Comparison of ENCODE assay signal across 10 cellular contexts in genomic region chr19:49870309-49870901, GRCh38. TPM values are rescaled to one million over a fixed set of nuclear protein-coding genes. Genes with fewer than 3 reads are reported as not detected.
DNase-seq lines count a peak whose midpoint lies in the region; ATAC-seq and TF ChIP-seq lines count a peak whose summit lies in the region.
"Had no signal": no experiment of that assay in that cellular context is flagged by ENCODE, and none has a peak within 500 bp of the region (broad histone marks: within the 10 kb centered on the region; RNA-seq: fewer than 3 reads in every experiment).

No MANE protein-coding gene starts in this region.

- peak overlapping the region in 4 of 8 donors; percentile 57 to 87 (median 80) for H3K4me3 Mint-ChIP-seq in CD4-positive, alpha-beta memory T cell
- H3K4me3 Mint-ChIP-seq: central memory CD8-positive, alpha-beta T cell had no signal

- H3K79me2 ChIP-seq in OCI-LY3 (ENCODE audit: low read length) (peaks cover 26% of the 10 kb centered on the region), osteoblast (ENCODE audit: insufficient read depth, low read length) (peaks cover 60% of the 10 kb centered on the region)

- H3K27ac ChIP-seq in CD4-positive, alpha-beta memory T cell (ENCODE audit: low read depth, low read length) = peak overlapping the region; percentile 66
- H3K27ac ChIP-seq in OCI-LY3 (ENCODE audit: low read length) = no peak overlapping the region
- peak overlapping the region; percentile 84 to 91 for H3K27ac ChIP-seq in esophagus (ENCODE audit: low read depth in 2 of 2, low read length in 1 of 2)
- H3K27ac ChIP-seq in osteoblast (ENCODE audit: low read depth, low read length) = peak overlapping the region; percentile 59

- ATAC-seq in GM18498 (IDR thresholded peaks at IDR 0.05; ENCODE audit: unreplicated experiment) (no peak), GM18870 (IDR thresholded peaks at IDR 0.05; ENCODE audit: unreplicated experiment) (no peak)

- WGBS in esophagus, 2 donors = 71 to 72% methylated on average over 15 of the region's 15 CpGs

- no peaks in the 10 kb centered on the region for H3K27me3 ChIP-seq in CD4-positive, alpha-beta memory T cell (ENCODE audit: insufficient read depth, low read length)
- H3K27me3 ChIP-seq in OCI-LY3 (ENCODE audit: low read depth, low read length) (no peaks in the 10 kb centered on the region), esophagus (ENCODE audit: control insufficient read depth in 1 of 2, insufficient read depth in 2 of 2, low read length in 2 of 2) (no peaks in the 10 kb centered on the region), osteoblast (ENCODE audit: insufficient read depth, low read length) (no peaks in the 10 kb centered on the region)

- H3K36me3 ChIP-seq in CD4-positive, alpha-beta memory T cell (ENCODE audit: insufficient read depth, low read length) = no peaks in the 10 kb centered on the region
- H3K36me3 ChIP-seq in OCI-LY3 (replicated peaks; ENCODE audit: low read depth, low read length) = peaks cover 3% of the 10 kb centered on the region
- H3K36me3 ChIP-seq in esophagus (ENCODE audit: control insufficient read depth in 2 of 2, insufficient read depth in 2 of 2, low read length in 1 of 2) = peaks cover 7 to 9% of the 10 kb centered on the region in 2 donors
- H3K36me3 ChIP-seq in osteoblast (ENCODE audit: insufficient read depth, low read length) = peaks cover 13% of the 10 kb centered on the region

- no peak for TF ChIP-seq CTCF in OCI-LY3 (IDR thresholded peaks at IDR 0.05; ENCODE audit: low read depth, low read length)
- TF ChIP-seq CTCF in osteoblast (IDR thresholded peaks at IDR 0.05; ENCODE audit: extremely low read depth, low read depth, low read length) = no peak

- peaks cover 0 to 13% of the 10 kb centered on the region in 2 donors for H3K36me3 Mint-ChIP-seq in CD4-positive, alpha-beta memory T cell

- H3K9me3 ChIP-seq in CD4-positive, alpha-beta memory T cell (ENCODE audit: control insufficient read depth in 1 of 2, low read length in 2 of 2) = no peaks in the 10 kb centered on the region
- H3K9me3 ChIP-seq in OCI-LY3 (ENCODE audit: insufficient read depth, low read length) = no peaks in the 10 kb centered on the region
- H3K9me3 ChIP-seq in esophagus (ENCODE audit: control insufficient read depth in 2 of 2, insufficient read depth in 1 of 2, low read depth in 1 of 2, low read length in 1 of 2) = no peaks in the 10 kb centered on the region
- H3K9me3 ChIP-seq in osteoblast (ENCODE audit: low read depth, low read length) = no peaks in the 10 kb centered on the region

- CTCF ChIA-PET in CD4-positive, alpha-beta memory T cell (lab: Charles Lee; ENCODE audit: partially characterized antibody) = interaction anchor here (2.8 kb wide), 1 partner anchor 153 kb away, joined by 10 read pairs; no protein-coding TSS in a partner anchor

- no peaks in the 10 kb centered on the region for H3K27me3 Mint-ChIP-seq in CD4-positive, alpha-beta memory T cell
- H3K27me3 Mint-ChIP-seq: central memory CD8-positive, alpha-beta T cell had no signal

- no peak for DNase-seq in CD4-positive, alpha-beta memory T cell
- no peak for DNase-seq in osteoblast (ENCODE audit: insufficient read length, low spot score, missing footprints)
- DNase-seq in NCI-H146 (lab: John Stamatoyannopoulos, UW) = no peak
- no peak for DNase-seq in retina
- DNase-seq: NCI-H446 treated with DMSO at 0.1 percent for 48 hours had no signal

- H3K4me1 Mint-ChIP-seq in CD4-positive, alpha-beta memory T cell = peaks cover 20 to 39% (median 26%) of the 10 kb centered on the region in 4 donors

- H3K27ac Mint-ChIP-seq in CD4-positive, alpha-beta memory T cell = peak overlapping the region in 5 of 7 donors; percentile 88 to 94 (median 92)

- intact Hi-C loops in CD4-positive, alpha-beta memory T cell (cut with micrococcal nuclease) = no loop called here

- H3K4me3 ChIP-seq in CD4-positive, alpha-beta memory T cell (ENCODE audit: low read length in 2 of 2) = peak overlapping the region; percentile 11 to 70
- peak overlapping the region; percentile 61 for H3K4me3 ChIP-seq in OCI-LY3 (ENCODE audit: low read length)
- H3K4me3 ChIP-seq in esophagus (ENCODE audit: low read depth in 1 of 2, low read length in 2 of 2) = peak overlapping the region; percentile 38 to 48
- peak overlapping the region; percentile 74 for H3K4me3 ChIP-seq in osteoblast (ENCODE audit: insufficient read depth, low read length)

- H3K9ac ChIP-seq in OCI-LY3 (ENCODE audit: low read length) = peak overlapping the region; percentile 26; the same call in 1 of the 2 replicates

- peaks cover 0 to 3% (median 0%) of the 10 kb centered on the region in 8 donors for H3K9me3 Mint-ChIP-seq in CD4-positive, alpha-beta memory T cell
- H3K9me3 Mint-ChIP-seq: central memory CD8-positive, alpha-beta T cell had no signal

- H3K4me2 ChIP-seq in OCI-LY3 (ENCODE audit: low read length) (peak overlapping the region; percentile 43), osteoblast (ENCODE audit: insufficient read depth, low read length) (peak overlapping the region; percentile 87)

- H3K4me1 ChIP-seq in CD4-positive, alpha-beta memory T cell (ENCODE audit: insufficient read depth, low read length) = peaks cover 54% of the 10 kb centered on the region
- H3K4me1 ChIP-seq in OCI-LY3 (ENCODE audit: low read length) (peaks cover 11% of the 10 kb centered on the region), esophagus (ENCODE audit: control insufficient read depth in 2 of 2, insufficient read depth in 2 of 2, low read length in 1 of 2) (peaks cover 2 to 15% of the 10 kb centered on the region in 2 donors), osteoblast (ENCODE audit: insufficient read depth, low read length) (peaks cover 39% of the 10 kb centered on the region)

- POLR2A ChIA-PET in CD4-positive, alpha-beta memory T cell (lab: Charles Lee; ENCODE audit: partially characterized antibody) = interaction anchor here (1.0 to 9.1 kb wide), 6 partner anchors 17 to 230 kb away, joined by 3 to 173 read pairs (median 9); partner anchors contain the start of genes ATF5, MED25, NUP62 and PTOV1

- no peak overlapping the region for H2AFZ ChIP-seq in OCI-LY3 (ENCODE audit: low read depth, low read length)
- peak overlapping the region; percentile 50 for H2AFZ ChIP-seq in osteoblast (ENCODE audit: low read length)

- H4K20me1 ChIP-seq in OCI-LY3 (ENCODE audit: insufficient read depth, low read length) (no peaks in the 10 kb centered on the region), osteoblast (ENCODE audit: insufficient read depth, low read length) (peaks cover 7% of the 10 kb centered on the region)

RNA-seq across cellular contexts. Expression of gene PNKP, which starts 3.0 kb away (rescaled TPM):
- total RNA-seq in CD4-positive, alpha-beta memory T cell = 100 to 1,000 TPM; 171 to 192 TPM
- 10 to 100 TPM; 28.9 to 33.9 TPM for polyA plus RNA-seq in CD4-positive, alpha-beta memory T cell
- polyA plus RNA-seq in esophagus = 10 to 100 TPM; 27.5 to 65.1 TPM
- total RNA-seq in osteoblast = 42.1 and 43.8 TPM in 2 replicates

RNA-seq across cellular contexts. Expression of gene AKT1S1, which starts 6.8 kb away (rescaled TPM):
- total RNA-seq in CD4-positive, alpha-beta memory T cell = 10 to 100 TPM; 19.7 to 20.2 TPM
- polyA plus RNA-seq in CD4-positive, alpha-beta memory T cell = 1 to 10 TPM; 2.5 to 4.8 TPM
- 10 to 100 TPM; 33.8 to 46.9 TPM for polyA plus RNA-seq in esophagus
- 13.3 and 13.4 TPM in 2 replicates for total RNA-seq in osteoblast

RNA-seq across cellular contexts. Expression of gene TBC1D17, which starts 7.1 kb away (rescaled TPM):
- 100 to 1,000 TPM; 101 TPM for total RNA-seq in CD4-positive, alpha-beta memory T cell
- 10 to 100 TPM in 1 of 2 donors, 1 to 10 TPM in 1; 6.0 to 14.9 TPM for polyA plus RNA-seq in CD4-positive, alpha-beta memory T cell
- 10 to 100 TPM; 21.8 to 32.6 TPM for polyA plus RNA-seq in esophagus
- total RNA-seq in osteoblast = 21.4 and 26.5 TPM in 2 replicates

RNA-seq across cellular contexts. Expression of gene PTOV1, which starts 19.4 kb away (rescaled TPM):
- 100 to 1,000 TPM; 150 to 156 TPM for total RNA-seq in CD4-positive, alpha-beta memory T cell
- polyA plus RNA-seq in CD4-positive, alpha-beta memory T cell = 10 to 100 TPM; 40.7 to 57.9 TPM
- 10 to 100 TPM; 59.1 to 92.8 TPM for polyA plus RNA-seq in esophagus
- total RNA-seq in osteoblast = 39.4 and 43.3 TPM in 2 replicates

RNA-seq across cellular contexts. Expression of gene IL4I1, which starts 26.3 kb away (rescaled TPM):
- total RNA-seq in CD4-positive, alpha-beta memory T cell = 1 to 10 TPM; 2.6 to 3.4 TPM
- 10 to 100 TPM in 1 of 2 donors, 1 to 10 TPM in 1; 9.4 to 10.4 TPM for polyA plus RNA-seq in CD4-positive, alpha-beta memory T cell
- polyA plus RNA-seq in esophagus = under 1 TPM; 0.18 to 0.45 TPM
- 0.29 and 1.4 TPM in 2 replicates for total RNA-seq in osteoblast
